ENCODE assay signal across 10 cellular contexts in genomic region chr6:42007753-42008528, GRCh38. TPM values are rescaled to one million over a fixed set of nuclear protein-coding genes. Genes with fewer than 3 reads are reported as not detected.
DNase-seq lines count a peak whose midpoint lies in the region; ATAC-seq and TF ChIP-seq lines count a peak whose summit lies in the region.
"Had no signal": no experiment of that assay in that cellular context is flagged by ENCODE, and none has a peak within 500 bp of the region (broad histone marks: within the 10 kb centered on the region; RNA-seq: fewer than 3 reads in every experiment).

No MANE protein-coding gene starts in this region.

- ATAC-seq in stimulated activated naive CD8-positive, alpha-beta T cell treated with anti-CD3 and anti-CD28 coated beads, Interleukin-15, Interleukin-2, amounts not matched to agents 100 U/mL and 50 U/mL, for 24 hours: no peak
- ATAC-seq in HG03175 (IDR thresholded peaks at IDR 0.05; ENCODE audit: unreplicated experiment): no peak

- no peaks in the 10 kb centered on the region for H3K27me3 ChIP-seq in mammary epithelial cell (ENCODE audit: insufficient read depth, low read length)

- peak; percentile 21 for DNase-seq in NCI-H2107 treated with DMSO at 0.1 percent for 48 hours (lab: John Stamatoyannopoulos, UW; ENCODE audit: unreplicated experiment)
- DNase-seq in NCI-H2107 (lab: John Stamatoyannopoulos, UW): no peak
- peak; percentile 36 to 37 for DNase-seq in activated CD4-positive, alpha-beta T cell treated with anti-CD3 and anti-CD28 coated beads for 4 hours
- DNase-seq in caudate nucleus (lab: John Stamatoyannopoulos, UW): peak in 1 of 61 donors; percentile 24
- DNase-seq in stimulated activated naive CD8-positive, alpha-beta T cell treated with anti-CD3 and anti-CD28 coated beads, Interleukin-15, Interleukin-2, amounts not matched to agents 100 U/mL and 50 U/mL, for 24 hours: peak; percentile 67
- no peak for DNase-seq in mammary epithelial cell
- DNase-seq in middle frontal gyrus (ENCODE audit: extremely low spot score, low spot score): no peak
- DNase-seq: cerebellar nuclear complex, NCI-H2081 treated with DMSO at 0.1 percent for 48 hours had no signal

- intact Hi-C loops in mammary epithelial cell (cut with micrococcal nuclease): no loop called here

- WGBS in mammary epithelial cell (ENCODE audit: low coverage, missing lambda C conversion rate): 84% methylated on average over 12 of the region's 17 CpGs

- CTCF ChIA-PET in mammary epithelial cell (lab: Charles Lee; ENCODE audit: low non-redundant PET): no interaction called here

- peak overlapping the region; percentile 44 for H3K27ac ChIP-seq in caudate nucleus (ENCODE audit: low read depth, low read length)
- no peak overlapping the region for H3K27ac ChIP-seq in mammary epithelial cell (ENCODE audit: insufficient read depth, low read depth, low read length)

- H3K4me1 ChIP-seq in mammary epithelial cell (ENCODE audit: insufficient read depth, low read length): no peaks in the 10 kb centered on the region

- in situ Hi-C loops in mammary epithelial cell (cut with MboI; ENCODE audit: low sequenced_read_pairs in 2 of 2): no loop called here

- H4K20me1 ChIP-seq in mammary epithelial cell (ENCODE audit: insufficient read depth, low read length): no peaks in the 10 kb centered on the region

- no peak overlapping the region for H2AFZ ChIP-seq in mammary epithelial cell (ENCODE audit: low read depth, low read length)

- H3K4me3 ChIP-seq in mammary epithelial cell (replicated peaks in 1 of 3; ENCODE audit: insufficient read depth in 1 of 3, low read depth in 2 of 3, low read length in 3 of 3): no peak overlapping the region

- no peaks in the 10 kb centered on the region for H3K79me2 ChIP-seq in mammary epithelial cell (ENCODE audit: insufficient read depth, low read length)

- H3K36me3 ChIP-seq in mammary epithelial cell (ENCODE audit: insufficient read depth, low read length): no peaks in the 10 kb centered on the region

- BruUV-seq in mammary epithelial cell (replicated peaks; lab: Mats Ljungman, UMichigan): no TSS peak

- H3K9ac ChIP-seq in mammary epithelial cell (ENCODE audit: insufficient read depth, low read length): no peak overlapping the region

- dilution Hi-C loops in mammary epithelial cell (cut with HindIII; ENCODE audit: low sequenced_read_pairs): no loop called here

- H3K4me2 ChIP-seq in mammary epithelial cell (ENCODE audit: insufficient read depth, low read depth, low read length): no peak overlapping the region

- H3K9me3 ChIP-seq in mammary epithelial cell (replicated peaks; ENCODE audit: insufficient read depth, low read length): no peaks in the 10 kb centered on the region

- TF ChIP-seq CTCF in mammary epithelial cell (conservative IDR thresholded peaks at IDR 0.05 in 1 of 2, IDR thresholded peaks at IDR 0.05 in 1 of 2; ENCODE audit: extremely low read depth in 1 of 2, insufficient read depth in 1 of 2, low read depth in 1 of 2, low read length in 2 of 2): no peak

RNA-seq across cellular contexts. Expression of gene TAF8, which starts 42.4 kb away (rescaled TPM):
- 10 to 100 TPM; 12.8 to 23.5 TPM for total RNA-seq in mammary epithelial cell
- 27.1 TPM for polyA plus RNA-seq in mammary epithelial cell
- polyA minus RNA-seq in mammary epithelial cell: 32.3 TPM

Comparison
In these comparisons a context has a peak if more than half of its experiments do, and no peak if none do; other contexts are left out.
1. DNase-seq: peak in NCI-H2107 treated with DMSO at 0.1 percent for 48 hours (single experiment), activated CD4-positive, alpha-beta T cell treated with anti-CD3 and anti-CD28 coated beads for 4 hours (2 of 2) and stimulated activated naive CD8-positive, alpha-beta T cell treated with anti-CD3 and anti-CD28 coated beads, Interleukin-15, Interleukin-2, amounts not matched to agents 100 U/mL and 50 U/mL, for 24 hours (single experiment); none in NCI-H2107 (single experiment), mammary epithelial cell (single experiment) and middle frontal gyrus (single experiment).